Comparison of ENCODE assay signal across 21 cellular contexts in the genomic region with DNA sequence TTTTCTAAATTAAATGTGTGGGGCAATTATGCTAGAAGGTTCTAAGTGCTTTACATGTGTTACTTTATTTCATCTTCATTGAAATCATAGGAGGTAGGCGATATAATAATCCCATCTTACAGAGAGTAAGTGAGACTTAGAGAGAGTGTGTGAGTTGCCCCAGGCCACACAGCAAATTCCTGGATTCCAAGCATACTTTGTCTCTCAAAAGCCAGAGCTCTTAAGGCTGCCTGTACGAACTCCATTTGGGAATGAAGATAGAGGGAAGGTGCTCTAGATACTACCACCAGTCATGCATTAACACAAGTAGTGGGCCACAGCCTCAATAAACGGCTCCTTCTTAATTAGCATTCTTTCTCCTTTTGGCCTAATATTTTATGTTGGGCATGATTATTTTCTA.
DNase-seq lines count a peak whose midpoint lies in the region; ATAC-seq and TF ChIP-seq lines count a peak whose summit lies in the region.
"Had no signal": no experiment of that assay in that cellular context is flagged by ENCODE, and none has a peak within 500 bp of the region (broad histone marks: within the 10 kb centered on the region; RNA-seq: fewer than 3 reads in every experiment).

No MANE protein-coding gene starts in this region.

- H2AFZ ChIP-seq in H9 (ENCODE audit: low read length), result no peak overlapping the region
- H2AFZ ChIP-seq: GM23248 had no signal

- no peak overlapping the region for H2BK12ac ChIP-seq in H9 (ENCODE audit: insufficient read length, low read depth, low read length)

- H2BK15ac ChIP-seq in H9 (ENCODE audit: low read depth, low read length), result no peak overlapping the region

- H3K4ac ChIP-seq in H9 (ENCODE audit: low read depth, low read length), result no peak overlapping the region

- no peak overlapping the region for H3K23ac ChIP-seq in H9 (ENCODE audit: insufficient read length, low read depth, low read length)

- TF ChIP-seq CTCF in Caco-2 (IDR thresholded peaks at IDR 0.05; ENCODE audit: insufficient read depth in 1 of 2, low read depth in 1 of 2, low read length in 1 of 2, severe bottlenecking in 1 of 2, unreplicated experiment in 1 of 2) (no peak), H9 (conservative IDR thresholded peaks at IDR 0.05) (no peak), WTC11 (IDR thresholded peaks at IDR 0.05) (no peak), mesothelial cell of epicardium (IDR thresholded peaks at IDR 0.05; ENCODE audit: unreplicated experiment) (no peak)

- no peaks in the 10 kb centered on the region for H3K27me3 ChIP-seq in Caco-2 (replicated peaks; ENCODE audit: control insufficient read depth, insufficient read depth, low read length)
- H3K27me3 ChIP-seq in H9 (ENCODE audit: insufficient read depth, low read length), result no peaks in the 10 kb centered on the region

- no peak overlapping the region for H3K27ac ChIP-seq in H9 (ENCODE audit: insufficient read length, low read depth, low read length)
- H3K27ac ChIP-seq: A549, GM23248, HL-60 had no signal

- H2BK5ac ChIP-seq in H9 (ENCODE audit: insufficient read length, low read length), result no peak overlapping the region

- H2AK5ac ChIP-seq in H9 (ENCODE audit: insufficient read length, low read length), result no peak overlapping the region

- H3K14ac ChIP-seq in H9 (ENCODE audit: insufficient read depth, low read length), result no peak overlapping the region

- CTCF ChIA-PET in Caco-2 (lab: Charles Lee) (interaction anchor here (0.5 to 0.6 kb wide), 2 partner anchors 128 to 357 kb away, joined by 3 read pairs; no protein-coding TSS in a partner anchor), WTC11 (lab: Charles Lee) (interaction anchor here (1.6 kb wide), 1 partner anchor 8 kb away, joined by 5 read pairs; no protein-coding TSS in a partner anchor)

- no peak overlapping the region for H3K4me2 ChIP-seq in H9 (ENCODE audit: insufficient read depth, insufficient read length, low read length)
- H3K4me2 ChIP-seq: A549 had no signal

- no peak overlapping the region for H3K9ac ChIP-seq in H9 (ENCODE audit: extremely low read depth, insufficient read length, low read length)
- H3K9ac ChIP-seq: GM23248 had no signal

- H3K18ac ChIP-seq in H9 (ENCODE audit: insufficient read length, low read depth, low read length), result no peak overlapping the region

- POLR2A ChIA-PET in Caco-2 (lab: Charles Lee) (interaction anchor here (0.5 kb wide), 1 partner anchor 184 kb away, joined by 4 read pairs; no protein-coding TSS in a partner anchor), WTC11 (lab: Charles Lee) (no interaction called here)

- H4K20me1 ChIP-seq in H9 (ENCODE audit: control insufficient read depth, insufficient read depth, insufficient read length), result no peaks in the 10 kb centered on the region

- H4K91ac ChIP-seq in H9 (ENCODE audit: insufficient read length, low read depth, low read length), result no peak overlapping the region

- no TSS peak for BruUV-seq in Caco-2 (replicated peaks; lab: Mats Ljungman, UMichigan)

- no CpG with 5 or more reads among the region's 3 CpGs for WGBS in H9 (ENCODE audit: extremely low coverage, insufficient read length, low lambda C conversion rate)

- H3K36me3 ChIP-seq in Caco-2 (ENCODE audit: control insufficient read depth, insufficient read depth, low read length), result no peaks in the 10 kb centered on the region

- no peaks in the 10 kb centered on the region for H3K9me3 Mint-ChIP-seq in Caco-2 (ENCODE audit: unreplicated experiment)
- no peaks in the 10 kb centered on the region for H3K9me3 Mint-ChIP-seq in H9
- peaks cover 4% of the 10 kb centered on the region; the same call in 1 of the 2 replicates for H3K9me3 Mint-ChIP-seq in WTC11
- H3K9me3 Mint-ChIP-seq in mesothelial cell of epicardium, result no peaks in the 10 kb centered on the region
- H3K9me3 Mint-ChIP-seq: CD8-positive, alpha-beta memory T cell had no signal

- no peaks in the 10 kb centered on the region for H3K79me2 ChIP-seq in H9 (ENCODE audit: insufficient read depth, low read length)

- no peaks in the 10 kb centered on the region for H3K9me3 ChIP-seq in Caco-2
- H3K9me3 ChIP-seq in H9 (ENCODE audit: control insufficient read depth, low read depth, low read length), result no peaks in the 10 kb centered on the region
- H3K9me3 ChIP-seq: A549 had no signal

- ATAC-seq in WTC11 (peak; percentile 89), GM21717 (IDR thresholded peaks at IDR 0.05; ENCODE audit: unreplicated experiment) (no peak), HG03442 (IDR thresholded peaks at IDR 0.05; ENCODE audit: unreplicated experiment) (no peak)
- ATAC-seq: A549, K562 had no signal

- DNase-seq in Caco-2 (peak; percentile 24 to 45), H9 (peak; percentile 60), WTC11 (ENCODE audit: low spot score) (no peak), mesothelial cell of epicardium (ENCODE audit: low spot score in 2 of 2, unreplicated experiment in 2 of 2) (no peak), NCI-H69 (lab: John Stamatoyannopoulos, UW) (no peak), NCI-H187 treated with DMSO at 0.1 percent for 48 hours (lab: John Stamatoyannopoulos, UW) (no peak)
- DNase-seq: C1 segment of cervical spinal cord, GM23248, NCI-H1092 treated with DMSO at 0.1 percent for 48 hours, NCI-H146, NCI-H2081, NCI-H510A, NCI-H82, RPMI8226, SHP77 treated with DMSO at 0.1 percent for 48 hours had no signal

- H3T11ph ChIP-seq in H9 (ENCODE audit: low read length), result no peak overlapping the region

- intact Hi-C loops in Caco-2 (cut with micrococcal nuclease; ENCODE audit: unreplicated experiment), result no loop called here

- H3K4me3 Mint-ChIP-seq in Caco-2 (ENCODE audit: unreplicated experiment) (no peak overlapping the region), H9 (no peak overlapping the region), WTC11 (no peak overlapping the region), mesothelial cell of epicardium (no peak overlapping the region)

- no peak overlapping the region for H3K56ac ChIP-seq in H9 (ENCODE audit: insufficient read length, low read depth, low read length)

- peaks cover 18% of the 10 kb centered on the region for H3K4me1 ChIP-seq in Caco-2
- H3K4me1 ChIP-seq in H9 (ENCODE audit: insufficient read depth, low read length), result peaks cover 4% of the 10 kb centered on the region
- H3K4me1 ChIP-seq: A549 had no signal

- H3K4me1 Mint-ChIP-seq in Caco-2 (ENCODE audit: low read depth, unreplicated experiment) (peaks cover 15% of the 10 kb centered on the region), H9 (peaks cover 28 to 29% of the 10 kb centered on the region in 2 experiments), WTC11 (peaks cover 41% of the 10 kb centered on the region), mesothelial cell of epicardium (peaks cover 39% of the 10 kb centered on the region)

- H4K5ac ChIP-seq in H9 (ENCODE audit: insufficient read length, low read depth, low read length), result no peak overlapping the region

- no peaks in the 10 kb centered on the region for H3K79me1 ChIP-seq in H9 (ENCODE audit: insufficient read depth, low read depth, low read length, poor library complexity, severe bottlenecking)

- no peak overlapping the region for H2BK20ac ChIP-seq in H9 (ENCODE audit: low read depth, low read length, poor library complexity, severe bottlenecking)

- H2BK120ac ChIP-seq in H9 (ENCODE audit: low read depth, low read length, poor library complexity, severe bottlenecking), result no peak overlapping the region

- peaks cover 10% of the 10 kb centered on the region for H3K36me3 Mint-ChIP-seq in Caco-2 (ENCODE audit: insufficient read depth, unreplicated experiment)
- H3K36me3 Mint-ChIP-seq in H9 (ENCODE audit: insufficient read depth in 1 of 3, low read depth in 3 of 3), result peaks cover 0 to 9% (median 0%) of the 10 kb centered on the region in 3 experiments; a peak in 3 of 7 replicates
- peaks cover 5% of the 10 kb centered on the region for H3K36me3 Mint-ChIP-seq in WTC11
- H3K36me3 Mint-ChIP-seq in mesothelial cell of epicardium, result peaks cover 30% of the 10 kb centered on the region

- H3K23me2 ChIP-seq in H9 (ENCODE audit: insufficient read length, low read depth, low read length, poor library complexity, severe bottlenecking), result no peaks in the 10 kb centered on the region

- no peak overlapping the region for H4K8ac ChIP-seq in H9 (replicated peaks; ENCODE audit: insufficient read length, low read depth, low read length)

- H3K27ac Mint-ChIP-seq in Caco-2 (ENCODE audit: unreplicated experiment) (peak overlapping the region; percentile 33), H9 (no peak overlapping the region), WTC11 (no peak overlapping the region), mesothelial cell of epicardium (peak overlapping the region; percentile 45)

- no peaks in the 10 kb centered on the region for H3K27me3 Mint-ChIP-seq in Caco-2 (ENCODE audit: insufficient read depth, unreplicated experiment)
- peaks cover 16% of the 10 kb centered on the region for H3K27me3 Mint-ChIP-seq in H9 (ENCODE audit: low read depth)
- H3K27me3 Mint-ChIP-seq in WTC11 (ENCODE audit: low read depth), result peaks cover 25% of the 10 kb centered on the region
- H3K27me3 Mint-ChIP-seq in mesothelial cell of epicardium (ENCODE audit: low read depth), result no peaks in the 10 kb centered on the region

- no peak overlapping the region for H3K4me3 ChIP-seq in Caco-2 (ENCODE audit: low read depth, low read length)
- H3K4me3 ChIP-seq: A549, GM23248, K562 had no signal

TF ChIP-seq in WTC11, 78 proteins besides CTCF, POLR2A, EP300 and RAD21 (continues in another document):
- TF ChIP-seq TCF7 (CRISPR knock-in tag; IDR thresholded peaks at IDR 0.05; ENCODE audit: low read depth) (no peak), GABPB1 (CRISPR knock-in tag; IDR thresholded peaks at IDR 0.05) (no peak), KAT7 (CRISPR knock-in tag; IDR thresholded peaks at IDR 0.05; ENCODE audit: borderline replicate concordance) (no peak), OVOL2 (CRISPR knock-in tag; IDR thresholded peaks at IDR 0.05; ENCODE audit: borderline replicate concordance) (no peak)
- TF ChIP-seq, protein P1, sequence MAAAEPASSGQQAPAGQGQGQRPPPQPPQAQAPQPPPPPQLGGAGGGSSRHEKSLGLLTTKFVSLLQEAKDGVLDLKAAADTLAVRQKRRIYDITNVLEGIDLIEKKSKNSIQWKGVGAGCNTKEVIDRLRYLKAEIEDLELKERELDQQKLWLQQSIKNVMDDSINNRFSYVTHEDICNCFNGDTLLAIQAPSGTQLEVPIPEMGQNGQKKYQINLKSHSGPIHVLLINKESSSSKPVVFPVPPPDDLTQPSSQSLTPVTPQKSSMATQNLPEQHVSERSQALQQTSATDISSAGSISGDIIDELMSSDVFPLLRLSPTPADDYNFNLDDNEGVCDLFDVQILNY (CRISPR knock-in tag; IDR thresholded peaks at IDR 0.05), result no peak

Comparison
In these comparisons a context has a peak if more than half of its experiments do, and no peak if none do; other contexts are left out.
1. DNase-seq: peak in Caco-2 (2 of 2) and H9 (single experiment); none in WTC11 (single experiment), mesothelial cell of epicardium (0 of 2), NCI-H69 (single experiment) and NCI-H187 treated with DMSO at 0.1 percent for 48 hours (single experiment).
2. H3K27ac Mint-ChIP-seq: peak in Caco-2 (single experiment) and mesothelial cell of epicardium (single experiment); none in H9 (0 of 3) and WTC11 (single experiment).